18 cellular contexts compared by ENCODE assay signal in genomic region chr22:35435201-35435712, GRCh38. TPM values are rescaled to one million over a fixed set of nuclear protein-coding genes. Genes with fewer than 3 reads are reported as not detected.
A peak's percentile ranks its signal among the peaks of the same experiment; 100 is the strongest.
DNase-seq lines count a peak whose midpoint lies in the region; ATAC-seq and TF ChIP-seq lines count a peak whose summit lies in the region.
"Had no signal": no experiment of that assay in that cellular context is flagged by ENCODE, and none has a peak within 500 bp of the region (broad histone marks: within the 10 kb centered on the region; RNA-seq: fewer than 3 reads in every experiment).

No MANE protein-coding gene starts in this region.

- H3K36me3 Mint-ChIP-seq in CD14-positive monocyte, result peaks cover 46 to 62% of the 10 kb centered on the region in 2 donors

- no peaks in the 10 kb centered on the region for H3K4me1 Mint-ChIP-seq in CD14-positive monocyte
- H3K4me1 Mint-ChIP-seq: CD4-positive, alpha-beta memory T cell had no signal

- H2AFZ ChIP-seq in osteoblast (ENCODE audit: low read length), result no peak overlapping the region

- H3K36me3 ChIP-seq in osteoblast (ENCODE audit: insufficient read depth, low read length), result peaks cover 8% of the 10 kb centered on the region

- POLR2A ChIA-PET in RWPE1 (lab: Yijun Ruan, JAX; ENCODE audit: low non-redundant PET), result no interaction called here

- peaks cover 0 to 2% (median 0%) of the 10 kb centered on the region in 3 donors for H3K27me3 Mint-ChIP-seq in CD14-positive monocyte (ENCODE audit: low read depth in 3 of 3)
- H3K27me3 Mint-ChIP-seq: B cell; CD4-positive, alpha-beta memory T cell; IgD-negative memory B cell had no signal

- no peaks in the 10 kb centered on the region for H4K20me1 ChIP-seq in osteoblast (ENCODE audit: insufficient read depth, low read length)

- no peak overlapping the region for H3K4me3 ChIP-seq in GM12865 (ENCODE audit: low read depth, low read length)
- no peak overlapping the region for H3K4me3 ChIP-seq in osteoblast (ENCODE audit: insufficient read depth, low read length)
- H3K4me3 ChIP-seq: SJCRH30 had no signal

- intact Hi-C loops in CD14-positive monocyte (cut with micrococcal nuclease), result loop anchor here in 1 of 2 donors (10.0 kb wide), 1 partner anchor 190 kb away; no protein-coding TSS in a partner anchor

- no peaks in the 10 kb centered on the region for H3K27me3 ChIP-seq in osteoblast (ENCODE audit: insufficient read depth, low read length)
- H3K27me3 ChIP-seq: SJCRH30 had no signal

- H3K9me3 ChIP-seq in osteoblast (ENCODE audit: low read depth, low read length), result peaks cover 4% of the 10 kb centered on the region
- H3K9me3 ChIP-seq: SJCRH30 had no signal

- no peak overlapping the region for H3K4me2 ChIP-seq in osteoblast (ENCODE audit: insufficient read depth, low read length)

- H3K27ac Mint-ChIP-seq in CD14-positive monocyte, result peak overlapping the region in 4 of 7 donors; percentile 10 to 26 (median 16)
- H3K27ac Mint-ChIP-seq: B cell, IgD-negative memory B cell had no signal

- H3K79me2 ChIP-seq in osteoblast (ENCODE audit: insufficient read depth, low read length), result no peaks in the 10 kb centered on the region

- TF ChIP-seq CTCF in CD14-positive monocyte (IDR thresholded peaks at IDR 0.05), result no peak
- no peak for TF ChIP-seq CTCF in GM12865 (IDR thresholded peaks at IDR 0.05; ENCODE audit: insufficient read depth, low read depth, low read length, missing control alignments)
- TF ChIP-seq CTCF in RWPE1 (conservative IDR thresholded peaks at IDR 0.05; ENCODE audit: low read depth), result no peak
- TF ChIP-seq CTCF in osteoblast (IDR thresholded peaks at IDR 0.05; ENCODE audit: extremely low read depth, low read depth, low read length), result no peak

- H3K27ac ChIP-seq in RWPE1 (peak overlapping the region; percentile 51), osteoblast (ENCODE audit: low read depth, low read length) (no peak overlapping the region)
- H3K27ac ChIP-seq: SJCRH30 had no signal

- no peak for ATAC-seq in HG02840 (IDR thresholded peaks at IDR 0.05; ENCODE audit: low FRiP score, unreplicated experiment)

- CTCF ChIA-PET in RWPE1 (lab: Yijun Ruan, JAX), result no interaction called here

- H3K9me3 Mint-ChIP-seq in CD14-positive monocyte, result peaks cover 7 to 13% (median 9%) of the 10 kb centered on the region in 7 donors

- no peak overlapping the region for H3K4me3 Mint-ChIP-seq in CD14-positive monocyte
- H3K4me3 Mint-ChIP-seq: B cell; CD4-positive, alpha-beta memory T cell had no signal

- DNase-seq in CD14-positive monocyte (ENCODE audit: low spot score), result no peak
- peak; percentile 28 for DNase-seq in GM12865 (ENCODE audit: low read depth)
- no peak for DNase-seq in RWPE1 (ENCODE audit: low spot score)
- DNase-seq in osteoblast (ENCODE audit: insufficient read length, low spot score, missing footprints), result peak; percentile 13
- no peak for DNase-seq in NCI-H526 treated with DMSO at 0.1 percent for 48 hours (lab: John Stamatoyannopoulos, UW)
- no peak for DNase-seq in SHP77 treated with DMSO at 0.1 percent for 48 hours (lab: John Stamatoyannopoulos, UW)
- DNase-seq: CD4-positive, alpha-beta memory T cell; GDM1; MV-4-11; NCI-H1436; NCI-H2029; NCI-H524; OCI-M1; SJCRH30; SW 1271 had no signal

- peaks cover 8% of the 10 kb centered on the region for H3K4me1 ChIP-seq in osteoblast (ENCODE audit: insufficient read depth, low read length)
- H3K4me1 ChIP-seq: SJCRH30 had no signal

RNA-seq across cellular contexts. Expression of gene MCM5, which starts 35.3 kb away (rescaled TPM):
- polyA plus RNA-seq in CD14-positive monocyte, result 10 to 100 TPM; 23.4 to 25.5 TPM
- 12.7 and 13.6 TPM in 2 replicates for total RNA-seq in osteoblast

RNA-seq across cellular contexts. Expression of gene HMOX1, which starts 54.4 kb away (rescaled TPM):
- 100 to 1,000 TPM; 180 to 233 TPM for polyA plus RNA-seq in CD14-positive monocyte
- 411 and 475 TPM in 2 replicates for total RNA-seq in osteoblast

Comparison
In these comparisons a context has a peak if more than half of its experiments do, and no peak if none do; other contexts are left out.
1. DNase-seq: peak in GM12865 (single experiment) and osteoblast (single experiment); none in CD14-positive monocyte (single experiment), RWPE1 (single experiment), NCI-H526 treated with DMSO at 0.1 percent for 48 hours (single experiment) and SHP77 treated with DMSO at 0.1 percent for 48 hours (single experiment).